ENCODE assay signal across 40 cellular contexts in the genomic region with DNA sequence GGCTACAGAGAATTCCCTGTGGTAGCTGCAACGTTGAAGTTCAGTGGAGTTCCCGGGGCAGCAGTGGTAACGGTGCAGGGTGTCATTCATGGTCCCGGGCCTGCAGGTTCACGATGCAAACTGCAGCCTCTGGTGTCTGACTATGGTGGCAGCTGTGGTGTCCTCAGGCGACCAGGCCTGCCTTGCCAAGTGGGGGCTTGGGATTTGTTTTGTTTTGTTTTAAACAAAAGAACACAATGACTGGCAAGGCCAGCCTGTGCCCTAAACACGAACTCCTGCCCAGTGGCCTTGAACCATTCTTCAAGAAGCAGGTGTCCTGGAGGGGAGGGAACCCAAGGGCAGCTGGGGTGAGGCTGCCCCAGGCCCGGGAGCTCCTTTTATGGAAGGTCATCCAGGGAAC. TPM values are rescaled to one million over a fixed set of nuclear protein-coding genes. Genes with fewer than 3 reads are reported as not detected.
"Had no signal": no experiment of that assay in that cellular context is flagged by ENCODE, and none has a peak within 500 bp of the region (broad histone marks: within the 10 kb centered on the region; RNA-seq: fewer than 3 reads in every experiment).

No MANE protein-coding gene starts in this region.

- H3K27ac ChIP-seq: adrenal gland, ascending aorta, body of pancreas, brain microvascular endothelial cell, breast epithelium, cardiac muscle cell had no signal

- H3K36me3 ChIP-seq: adrenal gland, ascending aorta, brain microvascular endothelial cell, breast epithelium, cardiac muscle cell had no signal

- ATAC-seq: activated naive CD4-positive, alpha-beta T cell treated with anti-CD3 and anti-CD28 coated beads, Interleukin-2, amount 50 U/mL, for 72 hours; activated naive CD8-positive, alpha-beta T cell treated with anti-CD3 and anti-CD28 coated beads, Interleukin-2, amount 50 U/mL, for 24 hours; activated T-cell treated with anti-CD3 and anti-CD28 coated beads, Interleukin-2, amount 50 U/mL, for 4 hours; activated T-cell treated with anti-CD3 and anti-CD28 coated beads, Interleukin-2, amount 50 U/mL, for 72 hours; activated T-helper 17 cell treated with anti-CD3 and anti-CD28 coated beads, Interleukin-2, amount 50 U/mL, for 72 hours; body of pancreas had no signal

- H3K4me1 ChIP-seq: adrenal gland, ascending aorta, breast epithelium had no signal

- DNase-seq: activated effector memory CD4-positive, alpha-beta T cell treated with anti-CD3 and anti-CD28 coated beads, Interleukin-2, amount 50 U/mL, for 16 hours; activated effector memory CD4-positive, alpha-beta T cell treated with Interleukin-2 at 50 U/mL for 16 hours; activated gamma-delta T cell; activated gamma-delta T cell treated with Interleukin-2 at 50 U/mL for 16 hours; activated naive CD4-positive, alpha-beta T cell; activated naive CD4-positive, alpha-beta T cell treated with anti-CD3 and anti-CD28 coated beads for 36 hours; activated naive CD4-positive, alpha-beta T cell treated with anti-CD3 and anti-CD28 coated beads, Interleukin-2, amount 10 ng/mL, durations not matched to agents 7 days and 5 days; activated naive CD4-positive, alpha-beta T cell treated with anti-CD3 and anti-CD28 coated beads, Interleukin-2, amount 50 U/mL, for 16 hours; activated naive CD4-positive, alpha-beta T cell treated with Interleukin-2 at 50 U/mL for 16 hours; activated naive CD8-positive, alpha-beta T cell treated with anti-CD3 and anti-CD28 coated beads for 36 hours; activated naive CD8-positive, alpha-beta T cell treated with anti-CD3 and anti-CD28 coated beads, Interleukin-2, amount 10 ng/mL, durations not matched to agents 7 days and 5 days; activated naive CD8-positive, alpha-beta T cell treated with anti-CD3 and anti-CD28 coated beads, Interleukin-2, amount 50 U/mL, for 24 hours; activated T-cell treated with anti-CD3 and anti-CD28 coated beads, Interleukin-2, amount 50 U/mL, for 1 hour; activated T-cell treated with anti-CD3 and anti-CD28 coated beads, Interleukin-2, amount 50 U/mL, for 24 hours; activated T-cell treated with anti-CD3 and anti-CD28 coated beads, Interleukin-2, amount 50 U/mL, for 4 hours; activated T-cell treated with anti-CD3 and anti-CD28 coated beads, Interleukin-2, amount 50 U/mL, for 48 hours; activated T-cell treated with anti-CD3 and anti-CD28 coated beads, Interleukin-2, amount 50 U/mL, for 72 hours; adrenal gland; amniotic stem cell; amygdala; anterior cingulate cortex; aorta; body of pancreas; brain microvascular endothelial cell; caudate nucleus; central memory CD4-positive, alpha-beta T cell; cerebellar nuclear complex had no signal

- H3K27me3 ChIP-seq: adrenal gland, ascending aorta, body of pancreas, brain microvascular endothelial cell, breast epithelium, cardiac muscle cell had no signal

- H3K4me3 ChIP-seq: adrenal gland, ascending aorta, body of pancreas, breast epithelium, cardiac muscle cell had no signal

- H3K9me3 ChIP-seq: adrenal gland, ascending aorta, body of pancreas, breast epithelium had no signal

RNA-seq across cellular contexts. Expression of a gene that starts 48.5 kb away (rescaled TPM):
- total RNA-seq: activated naive CD4-positive, alpha-beta T cell treated with anti-CD3 and anti-CD28 coated beads for 36 hours; activated naive CD4-positive, alpha-beta T cell treated with anti-CD3 and anti-CD28 coated beads, Interleukin-2, amount 50 U/mL, for 72 hours; activated naive CD8-positive, alpha-beta T cell treated with anti-CD3 and anti-CD28 coated beads for 36 hours; activated naive CD8-positive, alpha-beta T cell treated with anti-CD3 and anti-CD28 coated beads, Interleukin-2, amount 10 ng/mL, durations not matched to agents 7 days and 5 days; activated T-cell treated with anti-CD3 and anti-CD28 coated beads, Interleukin-2, amount 50 U/mL, for 4 hours; activated T-cell treated with anti-CD3 and anti-CD28 coated beads, Interleukin-2, amount 50 U/mL, for 72 hours; activated T-helper 1 cell treated with anti-CD3 and anti-CD28 coated beads, Interleukin-12 subunit alpha, Interleukin-12 subunit beta, Interleukin-2, Interleukin-4 antibody, amounts not matched to agents 30 ng/mL and 10 ng/mL and 1 ng/mL, durations not matched to agents 14 hours and 24 hours and 36 hours; activated T-helper 17 cell treated with anti-CD3 and anti-CD28 coated beads, Interleukin-2, amount 50 U/mL, for 72 hours; activated T-helper 2 cell treated with anti-CD3 and anti-CD28 coated beads, Interferon-gamma antibody, Interleukin-2, Interleukin-4, amounts not matched to agents 10 μg/mL and 5 μg/mL and 100 μg/mL, durations not matched to agents 14 hours and 24 hours and 36 hours; adrenal gland; aorta; ascending aorta; astrocyte; body of pancreas; breast epithelium; bronchial epithelial cell; cardiac muscle cell; cardiac septum; cerebellum; chondrocyte had no signal
- polyA plus RNA-seq: adipose tissue, adrenal gland, cardiac muscle cell had no signal
